Comparison of ENCODE assay signal across 11 cellular contexts in the genomic region with DNA sequence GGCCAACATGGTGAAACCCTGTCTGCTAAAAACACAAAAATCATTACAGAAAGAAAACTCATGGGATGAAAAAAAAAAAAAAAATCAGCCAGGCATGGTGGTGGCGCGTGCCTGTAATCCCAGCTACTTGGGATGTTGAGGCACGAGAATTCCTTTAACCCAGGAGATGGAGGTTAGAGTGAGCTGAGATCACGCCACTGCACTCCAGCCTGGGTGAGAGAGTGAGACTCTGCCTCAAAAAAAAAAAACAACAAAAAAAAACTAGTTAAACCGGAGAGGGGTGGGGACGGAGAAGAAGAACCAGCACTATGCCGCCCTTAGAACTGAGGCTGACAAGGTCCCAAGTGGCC. TPM values are rescaled to one million over a fixed set of nuclear protein-coding genes. Genes with fewer than 3 reads are reported as not detected.
DNase-seq lines count a peak whose midpoint lies in the region; ATAC-seq and TF ChIP-seq lines count a peak whose summit lies in the region.
"Had no signal": no experiment of that assay in that cellular context is flagged by ENCODE, and none has a peak within 500 bp of the region (broad histone marks: within the 10 kb centered on the region; RNA-seq: fewer than 3 reads in every experiment).

No MANE protein-coding gene starts in this region.

- H3K27me3 Mint-ChIP-seq in activated CD8-positive, alpha-beta T cell treated with anti-CD3 and anti-CD28 coated beads, Interleukin-2, amount 10 ng/mL, durations not matched to agents 7 days and 5 days (ENCODE audit: low read depth), result peaks cover 15% of the 10 kb centered on the region

- TF ChIP-seq CTCF in heart right ventricle (IDR thresholded peaks at IDR 0.05) (no peak), vagina (IDR thresholded peaks at IDR 0.05) (no peak)

- no peak overlapping the region for H3K4me2 ChIP-seq in mesendoderm (ENCODE audit: low read length)

- H3K4me3 ChIP-seq in heart right ventricle, result peak overlapping the region in 7 of 10 donors; percentile 3 to 29 (median 21)
- H3K4me3 ChIP-seq in mesendoderm (ENCODE audit: low read length), result no peak overlapping the region
- no peak overlapping the region for H3K4me3 ChIP-seq in vagina

- H3K27ac ChIP-seq in heart right ventricle, result no peak overlapping the region
- H3K27ac ChIP-seq in mesendoderm (ENCODE audit: low read depth, low read length), result no peak overlapping the region
- H3K27ac ChIP-seq in vagina, result peak overlapping the region; percentile 66
- H3K27ac ChIP-seq: neutrophil had no signal

- no peak overlapping the region for H3K18ac ChIP-seq in mesendoderm (ENCODE audit: low read length)

- intact Hi-C loops in heart right ventricle (cut with DNase I) (loop anchor here in 3 of 10 donors (5.0 to 10.0 kb wide), 2 partner anchors 39 to 186 kb away; no protein-coding TSS in a partner anchor), Right ventricle myocardium superior (cut with DNase I) (loop anchor here (10.0 kb wide), 1 partner anchor 186 kb away; no protein-coding TSS in a partner anchor), vagina (cut with DNase I) (no loop called here)

- no peak for DNase-seq in heart right ventricle
- no peak for DNase-seq in Right ventricle myocardium superior
- no peak for DNase-seq in activated CD8-positive, alpha-beta T cell treated with anti-CD3 and anti-CD28 coated beads, Interleukin-2, amount 10 ng/mL, durations not matched to agents 7 days and 5 days
- no peak for DNase-seq in mesendoderm
- DNase-seq in vagina (ENCODE audit: extremely low spot score in 2 of 2), result no peak
- DNase-seq in iPS-NIHi11 (ENCODE audit: low spot score), result no peak

- no peaks in the 10 kb centered on the region for H3K79me2 ChIP-seq in mesendoderm (ENCODE audit: control insufficient read depth, insufficient read depth, low read length)

- TF ChIP-seq POLR2A in vagina (IDR thresholded peaks at IDR 0.05), result no peak

- H3K27ac Mint-ChIP-seq in activated CD8-positive, alpha-beta T cell treated with anti-CD3 and anti-CD28 coated beads, Interleukin-2, amount 10 ng/mL, durations not matched to agents 7 days and 5 days, result peak overlapping the region; percentile 80

- H2AK5ac ChIP-seq in mesendoderm (ENCODE audit: low read length), result no peak overlapping the region

- H3K79me1 ChIP-seq in mesendoderm (ENCODE audit: low read length), result no peaks in the 10 kb centered on the region

- no peak overlapping the region for H2BK120ac ChIP-seq in mesendoderm (ENCODE audit: low read depth, low read length)

- H3K9me3 Mint-ChIP-seq in activated CD8-positive, alpha-beta T cell treated with anti-CD3 and anti-CD28 coated beads, Interleukin-2, amount 10 ng/mL, durations not matched to agents 7 days and 5 days (ENCODE audit: insufficient read depth), result no peaks in the 10 kb centered on the region

- H3K27me3 ChIP-seq in heart right ventricle, result peaks cover 0 to 77% (median 32%) of the 10 kb centered on the region in 7 donors
- no peaks in the 10 kb centered on the region for H3K27me3 ChIP-seq in mesendoderm (ENCODE audit: insufficient read depth, low read length, poor library complexity)
- no peaks in the 10 kb centered on the region for H3K27me3 ChIP-seq in vagina

- no peak overlapping the region for H2BK15ac ChIP-seq in mesendoderm (replicated peaks; ENCODE audit: low read depth)

- peak overlapping the region; percentile 49 for H3K4me3 Mint-ChIP-seq in activated CD8-positive, alpha-beta T cell treated with anti-CD3 and anti-CD28 coated beads, Interleukin-2, amount 10 ng/mL, durations not matched to agents 7 days and 5 days

- H3K9ac ChIP-seq in mesendoderm (ENCODE audit: low read length), result peak overlapping the region; percentile 24

- H3K36me3 ChIP-seq in heart right ventricle, result no peaks in the 10 kb centered on the region
- no peaks in the 10 kb centered on the region for H3K36me3 ChIP-seq in mesendoderm (ENCODE audit: control insufficient read depth, insufficient read depth, low read length)
- H3K36me3 ChIP-seq in vagina, result no peaks in the 10 kb centered on the region
- H3K36me3 ChIP-seq: neutrophil, tibial nerve had no signal

- 79 to 82% methylated on average over 7 of the region's 7 CpGs for WGBS in heart right ventricle, 2 donors
- no CpG with 5 or more reads among the region's 7 CpGs for WGBS in mesendoderm (ENCODE audit: extremely low coverage, insufficient coverage, low lambda C conversion rate)

- no peaks in the 10 kb centered on the region for H3K36me3 Mint-ChIP-seq in activated CD8-positive, alpha-beta T cell treated with anti-CD3 and anti-CD28 coated beads, Interleukin-2, amount 10 ng/mL, durations not matched to agents 7 days and 5 days (ENCODE audit: low read depth)

- no peak overlapping the region for H4K5ac ChIP-seq in mesendoderm (ENCODE audit: low read length)

- H3K4me1 ChIP-seq in heart right ventricle (peaks cover 3 to 28% (median 19%) of the 10 kb centered on the region in 9 donors), mesendoderm (ENCODE audit: control insufficient read depth, low read depth, low read length) (peaks cover 10% of the 10 kb centered on the region), vagina (peaks cover 26% of the 10 kb centered on the region)

- H3K4me1 Mint-ChIP-seq in activated CD8-positive, alpha-beta T cell treated with anti-CD3 and anti-CD28 coated beads, Interleukin-2, amount 10 ng/mL, durations not matched to agents 7 days and 5 days (ENCODE audit: low read depth), result peaks cover 19% of the 10 kb centered on the region

- H3K9me3 ChIP-seq in heart right ventricle (peaks cover 0 to 4% (median 0%) of the 10 kb centered on the region in 11 donors), vagina (no peaks in the 10 kb centered on the region)
- H3K9me3 ChIP-seq: neutrophil had no signal

- CTCF ChIA-PET in activated CD8-positive, alpha-beta T cell treated with anti-CD3 and anti-CD28 coated beads, Interleukin-2, amount 10 ng/mL, durations not matched to agents 7 days and 5 days (lab: Charles Lee), result interaction anchor here (1.3 to 1.9 kb wide), 2 partner anchors 9 to 238 kb away, joined by 3 to 9 read pairs; no protein-coding TSS in a partner anchor

- no peak overlapping the region for H3K23ac ChIP-seq in mesendoderm (ENCODE audit: low read length)

- H3K56ac ChIP-seq in mesendoderm (ENCODE audit: low read length), result peak overlapping the region; percentile 78

- ATAC-seq in heart right ventricle (no peak), Right ventricle myocardium superior (ENCODE audit: poor library complexity) (no peak), HG03432 (IDR thresholded peaks at IDR 0.05; ENCODE audit: unreplicated experiment) (no peak), GM19463 (IDR thresholded peaks at IDR 0.05; ENCODE audit: unreplicated experiment) (no peak)
- ATAC-seq in activated CD8-positive, alpha-beta T cell treated with anti-CD3 and anti-CD28 coated beads, Interleukin-2, amount 10 ng/mL, durations not matched to agents 7 days and 5 days, result no peak

- no peak overlapping the region for H4K8ac ChIP-seq in mesendoderm (ENCODE audit: low read depth, low read length)

- no peak overlapping the region for H2BK5ac ChIP-seq in mesendoderm (ENCODE audit: low read length)

- no peak overlapping the region for H3K4ac ChIP-seq in mesendoderm (ENCODE audit: low read depth, low read length)

- POLR2A ChIA-PET in activated CD8-positive, alpha-beta T cell treated with anti-CD3 and anti-CD28 coated beads, Interleukin-2, amount 10 ng/mL, durations not matched to agents 7 days and 5 days (lab: Charles Lee), result interaction anchor here (1.3 to 1.9 kb wide), 2 partner anchors 8 to 51 kb away, joined by 4 to 7 read pairs; no protein-coding TSS in a partner anchor

RNA-seq across cellular contexts. Expression of a gene that starts 7.4 kb away (rescaled TPM):
- total RNA-seq in heart right ventricle (1 to 10 TPM in 1 of 10 donors, under 1 TPM in 4, not detected in 5; 0.27 to 1.5 (median 0.65) TPM), Right ventricle myocardium superior (0.56 TPM), vagina (not detected)
- under 1 TPM; 0.22 to 0.74 TPM for polyA plus RNA-seq in heart right ventricle
- under 1 TPM; 0.29 to 0.42 TPM for total RNA-seq in activated CD8-positive, alpha-beta T cell treated with anti-CD3 and anti-CD28 coated beads, Interleukin-2, amount 10 ng/mL, durations not matched to agents 7 days and 5 days
- polyA plus RNA-seq in mesendoderm (2013, experiment 1 of 2), result 4.3 TPM
- 4.0 TPM for polyA plus RNA-seq in mesendoderm (2013, experiment 2 of 2)
- total RNA-seq: tibial nerve had no signal

RNA-seq across cellular contexts. Expression of a gene that starts 9.1 kb away (rescaled TPM):
- total RNA-seq in heart right ventricle (10 to 100 TPM; 19.9 to 38.2 (median 22.6) TPM), Right ventricle myocardium superior (25.4 TPM), vagina (31.2 TPM)
- 100 to 1,000 TPM in 1 of 2 donors, 10 to 100 TPM in 1; 40.5 to 115 TPM for polyA plus RNA-seq in heart right ventricle
- 10 to 100 TPM; 27.0 to 33.7 TPM for total RNA-seq in activated CD8-positive, alpha-beta T cell treated with anti-CD3 and anti-CD28 coated beads, Interleukin-2, amount 10 ng/mL, durations not matched to agents 7 days and 5 days
- polyA plus RNA-seq in mesendoderm (2013, experiment 1 of 2), result 24.2 TPM
- 25.3 TPM for polyA plus RNA-seq in mesendoderm (2013, experiment 2 of 2)

RNA-seq across cellular contexts. Expression of a gene that starts 21.3 kb away (rescaled TPM):
- total RNA-seq in heart right ventricle, result 1 to 10 TPM in 9 of 10 donors, under 1 TPM in 1; 0.92 to 8.6 (median 5.0) TPM
- 1 to 10 TPM in 1 of 2 donors, under 1 TPM in 1; 0.26 to 4.3 TPM for polyA plus RNA-seq in heart right ventricle
- total RNA-seq in Right ventricle myocardium superior, result 3.5 TPM
- total RNA-seq in activated CD8-positive, alpha-beta T cell treated with anti-CD3 and anti-CD28 coated beads, Interleukin-2, amount 10 ng/mL, durations not matched to agents 7 days and 5 days, result not detected
- not detected for polyA plus RNA-seq in mesendoderm (2013, experiment 1 of 2)
- polyA plus RNA-seq in mesendoderm (2013, experiment 2 of 2), result 0.01 TPM
- not detected for total RNA-seq in vagina
- total RNA-seq: tibial nerve had no signal
- polyA plus RNA-seq: BJ had no signal

RNA-seq across cellular contexts. Expression of a gene that starts 31.3 kb away (rescaled TPM):
- total RNA-seq in heart right ventricle (1 to 10 TPM; 2.8 to 7.4 (median 3.8) TPM), Right ventricle myocardium superior (3.2 TPM), vagina (9.1 TPM)
- polyA plus RNA-seq in heart right ventricle, result 10 to 100 TPM in 1 of 2 donors, 1 to 10 TPM in 1; 1.2 to 29.6 TPM
- 10 to 100 TPM; 35.5 to 38.1 TPM for total RNA-seq in activated CD8-positive, alpha-beta T cell treated with anti-CD3 and anti-CD28 coated beads, Interleukin-2, amount 10 ng/mL, durations not matched to agents 7 days and 5 days
- polyA plus RNA-seq in mesendoderm (2013, experiment 1 of 2), result 79.0 TPM
- 78.3 TPM for polyA plus RNA-seq in mesendoderm (2013, experiment 2 of 2)

RNA-seq across cellular contexts. Expression of a gene that starts 40.8 kb away (rescaled TPM):
- total RNA-seq in heart right ventricle, result 10 to 100 TPM; 10.8 to 30.9 (median 16.3) TPM
- 10 to 100 TPM; 10.5 to 10.6 TPM for polyA plus RNA-seq in heart right ventricle
- 29.9 TPM for total RNA-seq in Right ventricle myocardium superior
- total RNA-seq in activated CD8-positive, alpha-beta T cell treated with anti-CD3 and anti-CD28 coated beads, Interleukin-2, amount 10 ng/mL, durations not matched to agents 7 days and 5 days, result 10 to 100 TPM; 14.0 to 16.5 TPM
- 25.3 TPM for polyA plus RNA-seq in mesendoderm (2013, experiment 1 of 2)
- polyA plus RNA-seq in mesendoderm (2013, experiment 2 of 2), result 24.3 TPM
- total RNA-seq in vagina, result 18.9 TPM

Comparison
In these comparisons a context has a peak if more than half of its experiments do, and no peak if none do; other contexts are left out.
1. H3K4me3 ChIP-seq: peak in heart right ventricle (7 of 10); none in mesendoderm (single experiment) and vagina (0 of 2).